19 cellular contexts compared by ENCODE assay signal in the genomic region with DNA sequence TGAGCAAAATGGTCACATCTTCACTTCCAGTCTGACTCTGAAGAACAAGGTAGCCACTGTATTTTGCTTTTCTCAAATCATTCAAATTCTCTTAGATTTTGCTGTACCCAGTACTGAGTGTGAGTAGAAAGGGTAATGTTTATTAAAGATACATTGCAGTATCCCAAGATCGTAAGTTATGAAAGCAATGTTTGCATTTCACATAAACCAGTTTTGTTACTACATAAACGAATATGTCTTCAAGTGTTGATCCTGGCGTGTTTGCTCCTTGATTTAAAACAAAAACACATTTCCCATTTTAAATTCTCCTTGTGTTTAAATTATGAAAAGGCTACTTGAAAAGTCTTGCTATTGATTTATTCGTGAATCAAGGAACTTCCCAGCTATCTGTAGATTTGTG.
"Had no signal": no experiment of that assay in that cellular context is flagged by ENCODE, and none has a peak within 500 bp of the region (broad histone marks: within the 10 kb centered on the region; RNA-seq: fewer than 3 reads in every experiment).

No MANE protein-coding gene starts in this region.

- H3K27ac ChIP-seq: breast epithelium, colonic mucosa, esophagus squamous epithelium, gastrocnemius medialis, uterus had no signal

- H3K27me3 ChIP-seq: adrenal gland, breast epithelium, colonic mucosa, dorsolateral prefrontal cortex, esophagus squamous epithelium, gastrocnemius medialis, uterus had no signal

- H3K4me3 Mint-ChIP-seq: activated CD8-positive, alpha-beta T cell treated with anti-CD3 and anti-CD28 coated beads, Interleukin-2, amount 10 ng/mL, durations not matched to agents 7 days and 5 days; central memory CD8-positive, alpha-beta T cell; neural crest cell had no signal

- ATAC-seq: gastrocnemius medialis had no signal

- H3K9me3 Mint-ChIP-seq: central memory CD8-positive, alpha-beta T cell; effector memory CD8-positive, alpha-beta T cell; neural crest cell; stimulated activated naive B cell treated with anti-CD40 and anti-IgM and Interleukin-4, amounts not matched to agents 10 μg/mL and 1 μg/mL and 100 μg/mL, for 72 hours had no signal

- DNase-seq: activated CD4-positive, alpha-beta T cell treated with anti-CD3 and anti-CD28 coated beads, Interleukin-2, amount 10 ng/mL, durations not matched to agents 24 days and 14 days; activated CD8-positive, alpha-beta T cell treated with anti-CD3 and anti-CD28 coated beads, Interleukin-2, amount 10 ng/mL, durations not matched to agents 7 days and 5 days; activated naive CD4-positive, alpha-beta T cell treated with anti-CD3 and anti-CD28 coated beads, Interleukin-2, amount 50 U/mL, for 16 hours; activated T-cell treated with anti-CD3 and anti-CD28 coated beads, Interleukin-2, amount 50 U/mL, for 1 hour; colonic mucosa; dorsolateral prefrontal cortex; effector memory CD8-positive, alpha-beta T cell; esophagus squamous epithelium; gastrocnemius medialis; mesenchymal stem cell; posterior cingulate gyrus; small intestine; stimulated activated CD4-positive, alpha-beta T cell treated with anti-CD3 and anti-CD28 coated beads, Interleukin-2, amount 100 ng/mL, for 24 hours; stimulated activated naive B cell treated with anti-CD40 and anti-IgM and Interleukin-4, amounts not matched to agents 10 μg/mL and 1 μg/mL and 100 μg/mL, for 72 hours; uterus had no signal

- H3K36me3 ChIP-seq: adrenal gland, breast epithelium, colonic mucosa, gastrocnemius medialis, uterus had no signal

- H3K4me1 ChIP-seq: breast epithelium, colonic mucosa, uterus had no signal

- H3K4me3 ChIP-seq: adrenal gland, breast epithelium, colonic mucosa, dorsolateral prefrontal cortex, esophagus squamous epithelium, gastrocnemius medialis, uterus had no signal

- H3K9me3 ChIP-seq: adrenal gland, breast epithelium, colonic mucosa, esophagus squamous epithelium, gastrocnemius medialis, uterus had no signal

- H3K27me3 Mint-ChIP-seq: central memory CD8-positive, alpha-beta T cell; effector memory CD8-positive, alpha-beta T cell; stimulated activated naive B cell treated with anti-CD40 and anti-IgM and Interleukin-4, amounts not matched to agents 10 μg/mL and 1 μg/mL and 100 μg/mL, for 72 hours had no signal
